ENCODE assay signal across 1 cellular context in the genomic region with DNA sequence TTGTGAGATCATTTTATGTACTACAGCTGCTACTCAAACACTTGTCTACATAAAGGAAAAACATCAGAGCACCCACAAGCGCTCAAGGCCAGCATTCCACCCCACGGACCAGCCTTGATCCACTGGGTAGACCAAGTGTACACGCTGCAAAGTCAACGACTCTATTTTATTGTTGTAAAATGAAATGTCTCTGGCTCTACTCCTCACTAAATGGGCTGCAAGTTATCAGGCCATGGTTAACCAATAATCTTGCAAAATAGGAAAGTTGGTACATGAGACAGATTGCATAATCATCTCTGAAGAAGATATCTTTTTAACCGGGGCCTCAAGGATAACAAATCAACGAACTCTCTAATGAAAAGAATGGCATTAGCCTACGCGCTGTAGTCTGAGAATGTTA.
A peak's percentile ranks its signal among the peaks of the same experiment; 100 is the strongest.
TF ChIP-seq lines count a peak whose summit lies in the region.

No MANE protein-coding gene starts in this region.

TF ChIP-seq in HepG2, 621 proteins besides CTCF, POLR2A, EP300 and RAD21 (continued from another document):
- TF ChIP-seq, protein P1, sequence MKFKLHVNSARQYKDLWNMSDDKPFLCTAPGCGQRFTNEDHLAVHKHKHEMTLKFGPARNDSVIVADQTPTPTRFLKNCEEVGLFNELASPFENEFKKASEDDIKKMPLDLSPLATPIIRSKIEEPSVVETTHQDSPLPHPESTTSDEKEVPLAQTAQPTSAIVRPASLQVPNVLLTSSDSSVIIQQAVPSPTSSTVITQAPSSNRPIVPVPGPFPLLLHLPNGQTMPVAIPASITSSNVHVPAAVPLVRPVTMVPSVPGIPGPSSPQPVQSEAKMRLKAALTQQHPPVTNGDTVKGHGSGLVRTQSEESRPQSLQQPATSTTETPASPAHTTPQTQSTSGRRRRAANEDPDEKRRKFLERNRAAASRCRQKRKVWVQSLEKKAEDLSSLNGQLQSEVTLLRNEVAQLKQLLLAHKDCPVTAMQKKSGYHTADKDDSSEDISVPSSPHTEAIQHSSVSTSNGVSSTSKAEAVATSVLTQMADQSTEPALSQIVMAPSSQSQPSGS (CRISPR knock-in tag; IDR thresholded peaks at IDR 0.05) = 0 out of 2 replicates have a peak, but pooled peaks have one; percentile 51
- TF ChIP-seq ZNF577 (CRISPR knock-in tag; IDR thresholded peaks at IDR 0.05; ENCODE audit: borderline replicate concordance, low read depth) = no peak
- TF ChIP-seq NFKBIZ (CRISPR knock-in tag; IDR thresholded peaks at IDR 0.05) = no peak
- no peak for TF ChIP-seq ZNF496 (CRISPR knock-in tag; IDR thresholded peaks at IDR 0.05; ENCODE audit: insufficient replicate concordance)
- no peak for TF ChIP-seq TP53 (CRISPR knock-in tag; conservative IDR thresholded peaks at IDR 0.05)
- TF ChIP-seq ZNF883 (CRISPR knock-in tag; IDR thresholded peaks at IDR 0.05; ENCODE audit: not compliant biosample characterization) = no peak
- 0 out of 2 replicates have a peak, but pooled peaks have one; percentile 48 for TF ChIP-seq ZBTB38 (CRISPR knock-in tag; IDR thresholded peaks at IDR 0.05)
- TF ChIP-seq, protein P2, sequence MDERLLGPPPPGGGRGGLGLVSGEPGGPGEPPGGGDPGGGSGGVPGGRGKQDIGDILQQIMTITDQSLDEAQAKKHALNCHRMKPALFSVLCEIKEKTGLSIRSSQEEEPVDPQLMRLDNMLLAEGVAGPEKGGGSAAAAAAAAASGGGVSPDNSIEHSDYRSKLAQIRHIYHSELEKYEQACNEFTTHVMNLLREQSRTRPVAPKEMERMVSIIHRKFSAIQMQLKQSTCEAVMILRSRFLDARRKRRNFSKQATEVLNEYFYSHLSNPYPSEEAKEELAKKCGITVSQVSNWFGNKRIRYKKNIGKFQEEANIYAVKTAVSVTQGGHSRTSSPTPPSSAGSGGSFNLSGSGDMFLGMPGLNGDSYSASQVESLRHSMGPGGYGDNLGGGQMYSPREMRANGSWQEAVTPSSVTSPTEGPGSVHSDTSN (CRISPR knock-in tag; IDR thresholded peaks at IDR 0.05) = no peak
- TF ChIP-seq HNF4A (CRISPR knock-in tag; IDR thresholded peaks at IDR 0.05) = peak; percentile 11; the same call in 1 of the 2 replicates
- TF ChIP-seq KMT2B (CRISPR knock-in tag; IDR thresholded peaks at IDR 0.05) = no peak
- TF ChIP-seq GATAD2A (CRISPR knock-in tag; IDR thresholded peaks at IDR 0.05) = peak; percentile 76
- TF ChIP-seq, protein P3, sequence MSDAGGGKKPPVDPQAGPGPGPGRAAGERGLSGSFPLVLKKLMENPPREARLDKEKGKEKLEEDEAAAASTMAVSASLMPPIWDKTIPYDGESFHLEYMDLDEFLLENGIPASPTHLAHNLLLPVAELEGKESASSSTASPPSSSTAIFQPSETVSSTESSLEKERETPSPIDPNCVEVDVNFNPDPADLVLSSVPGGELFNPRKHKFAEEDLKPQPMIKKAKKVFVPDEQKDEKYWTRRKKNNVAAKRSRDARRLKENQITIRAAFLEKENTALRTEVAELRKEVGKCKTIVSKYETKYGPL (CRISPR knock-in tag; IDR thresholded peaks at IDR 0.05) = 0 out of 2 replicates have a peak, but pooled peaks have one; percentile 16
- TF ChIP-seq, protein P4, sequence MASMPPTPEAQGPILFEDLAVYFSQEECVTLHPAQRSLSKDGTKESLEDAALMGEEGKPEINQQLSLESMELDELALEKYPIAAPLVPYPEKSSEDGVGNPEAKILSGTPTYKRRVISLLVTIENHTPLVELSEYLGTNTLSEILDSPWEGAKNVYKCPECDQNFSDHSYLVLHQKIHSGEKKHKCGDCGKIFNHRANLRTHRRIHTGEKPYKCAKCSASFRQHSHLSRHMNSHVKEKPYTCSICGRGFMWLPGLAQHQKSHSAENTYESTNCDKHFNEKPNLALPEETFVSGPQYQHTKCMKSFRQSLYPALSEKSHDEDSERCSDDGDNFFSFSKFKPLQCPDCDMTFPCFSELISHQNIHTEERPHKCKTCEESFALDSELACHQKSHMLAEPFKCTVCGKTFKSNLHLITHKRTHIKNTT (CRISPR knock-in tag; IDR thresholded peaks at IDR 0.05) = no peak
- no peak for TF ChIP-seq NONO (IDR thresholded peaks at IDR 0.05)
- TF ChIP-seq NONO (CRISPR knock-in tag; conservative IDR thresholded peaks at IDR 0.05) = no peak
- TF ChIP-seq, protein P5, sequence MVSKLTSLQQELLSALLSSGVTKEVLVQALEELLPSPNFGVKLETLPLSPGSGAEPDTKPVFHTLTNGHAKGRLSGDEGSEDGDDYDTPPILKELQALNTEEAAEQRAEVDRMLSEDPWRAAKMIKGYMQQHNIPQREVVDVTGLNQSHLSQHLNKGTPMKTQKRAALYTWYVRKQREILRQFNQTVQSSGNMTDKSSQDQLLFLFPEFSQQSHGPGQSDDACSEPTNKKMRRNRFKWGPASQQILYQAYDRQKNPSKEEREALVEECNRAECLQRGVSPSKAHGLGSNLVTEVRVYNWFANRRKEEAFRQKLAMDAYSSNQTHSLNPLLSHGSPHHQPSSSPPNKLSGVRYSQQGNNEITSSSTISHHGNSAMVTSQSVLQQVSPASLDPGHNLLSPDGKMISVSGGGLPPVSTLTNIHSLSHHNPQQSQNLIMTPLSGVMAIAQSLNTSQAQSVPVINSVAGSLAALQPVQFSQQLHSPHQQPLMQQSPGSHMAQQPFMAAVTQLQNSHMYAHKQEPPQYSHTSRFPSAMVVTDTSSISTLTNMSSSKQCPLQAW (CRISPR knock-in tag; IDR thresholded peaks at IDR 0.05) = no peak
- TF ChIP-seq ARNTL (CRISPR knock-in tag; IDR thresholded peaks at IDR 0.05) = no peak
- TF ChIP-seq SOX5 (CRISPR knock-in tag; IDR thresholded peaks at IDR 0.05; ENCODE audit: borderline replicate concordance) = peak; percentile 36; the same call in 1 of the 2 replicates
